Comparison of ENCODE assay signal across 16 cellular contexts in genomic region chr9:19113964-19114679, GRCh38. TPM values are rescaled to one million over a fixed set of nuclear protein-coding genes. Genes with fewer than 3 reads are reported as not detected.
DNase-seq lines count a peak whose midpoint lies in the region; ATAC-seq, FAIRE-seq and TF ChIP-seq lines count a peak whose summit lies in the region.
"Had no signal": no experiment of that assay in that cellular context is flagged by ENCODE, and none has a peak within 500 bp of the region (broad histone marks: within the 10 kb centered on the region; RNA-seq: fewer than 3 reads in every experiment).

No MANE protein-coding gene starts in this region.

- CTCF ChIA-PET in K562 (lab: Yijun Ruan, JAX; ENCODE audit: low intra/inter-chr PET ratio): no interaction called here
- CTCF ChIA-PET in activated CD8-positive, alpha-beta T cell treated with anti-CD3 and anti-CD28 coated beads for 36 hours (lab: Charles Lee): interaction anchor here (1.1 to 2.1 kb wide), 2 partner anchors 12 to 343 kb away, joined by 3 to 6 read pairs; no protein-coding TSS in a partner anchor

- BruUV-seq in K562 (replicated peaks; lab: Mats Ljungman, UMichigan): no TSS peak

- no peaks in the 10 kb centered on the region for H3K27me3 Mint-ChIP-seq in activated CD8-positive, alpha-beta T cell treated with anti-CD3 and anti-CD28 coated beads for 36 hours
- H3K27me3 Mint-ChIP-seq: stimulated activated memory B cell treated with anti-CD40 and anti-IgM and Interleukin-4, amounts not matched to agents 10 μg/mL and 1 μg/mL and 100 μg/mL, for 72 hours had no signal

- H3K9me3 ChIP-seq in HUES48 (ENCODE audit: control insufficient read depth, insufficient read depth, low read length) (no peaks in the 10 kb centered on the region), K562 (replicated peaks; ENCODE audit: control insufficient read depth, insufficient read depth, low read depth, low read length) (no peaks in the 10 kb centered on the region), mesodermal cell (ENCODE audit: control insufficient read depth, low read length) (no peaks in the 10 kb centered on the region)
- H3K9me3 ChIP-seq: upper lobe of left lung had no signal

- in situ Hi-C loops in K562 (cut with MboI): no loop called here

- peaks cover 31% of the 10 kb centered on the region for H3K36me3 Mint-ChIP-seq in activated CD8-positive, alpha-beta T cell treated with anti-CD3 and anti-CD28 coated beads for 36 hours (ENCODE audit: low read depth)

- H3K27ac Mint-ChIP-seq in activated CD8-positive, alpha-beta T cell treated with anti-CD3 and anti-CD28 coated beads for 36 hours: no peak overlapping the region
- H3K27ac Mint-ChIP-seq: stimulated activated memory B cell treated with anti-CD40 and anti-IgM and Interleukin-4, amounts not matched to agents 10 μg/mL and 1 μg/mL and 100 μg/mL, for 72 hours had no signal

- no peak for TF ChIP-seq EP300 in K562 (IDR thresholded peaks at IDR 0.05; ENCODE audit: low read length)

- POLR2A ChIA-PET in K562 (lab: Yijun Ruan, JAX): interaction anchor here (0.6 to 1.6 kb wide), 4 partner anchors 8 to 147 kb away, joined by 3 to 7 read pairs (median 4); no protein-coding TSS in a partner anchor
- POLR2A ChIA-PET in activated CD8-positive, alpha-beta T cell treated with anti-CD3 and anti-CD28 coated beads for 36 hours (lab: Charles Lee): interaction anchor here (0.7 kb wide), 1 partner anchor 9 kb away, joined by 3 read pairs; no protein-coding TSS in a partner anchor

- intact Hi-C loops in K562 (cut with micrococcal nuclease): no loop called here
- intact Hi-C loops in activated CD8-positive, alpha-beta T cell treated with anti-CD3 and anti-CD28 coated beads for 36 hours (cut with micrococcal nuclease): no loop called here

- peak in 1 of 4 experiments; percentile 29 for DNase-seq in K562 (ENCODE audit: extremely low read depth in 1 of 4, low spot score in 3 of 4)
- no peak for DNase-seq in NCI-H1092 (lab: John Stamatoyannopoulos, UW)
- no peak for DNase-seq in activated CD8-positive, alpha-beta T cell treated with anti-CD3 and anti-CD28 coated beads for 36 hours
- DNase-seq: activated gamma-delta T cell, NCI-H2029 treated with DMSO at 0.1 percent for 48 hours, NCI-H69, occipital lobe, upper lobe of left lung had no signal

- TF ChIP-seq RAD21 in K562 (CRISPR knock-in tag; conservative IDR thresholded peaks at IDR 0.05 in 1 of 2, IDR thresholded peaks at IDR 0.05 in 1 of 2): no peak

- H3K9me1 ChIP-seq in K562 (ENCODE audit: control insufficient read depth, insufficient read depth, low read length): no peaks in the 10 kb centered on the region

- WGBS in K562 (ENCODE audit: insufficient coverage, low coverage, missing lambda C conversion rate): 43% methylated on average over 12 of the region's 12 CpGs
- 81 to 85% methylated on average over 6 of the region's 12 CpGs for WGBS in mesodermal cell (ENCODE audit: insufficient coverage in 2 of 2), 2 experiments

- H3K27me3 ChIP-seq in ACC112 (ENCODE audit: insufficient read depth, low read length): no peaks in the 10 kb centered on the region
- no peaks in the 10 kb centered on the region for H3K27me3 ChIP-seq in HUES48 (ENCODE audit: control insufficient read depth, insufficient read depth, low read length)
- no peaks in the 10 kb centered on the region for H3K27me3 ChIP-seq in K562 (ENCODE audit: control insufficient read depth in 2 of 2, insufficient read depth in 2 of 2, low read length in 2 of 2)
- H3K27me3 ChIP-seq: upper lobe of left lung had no signal

- H3K4me2 ChIP-seq in K562 (ENCODE audit: insufficient read depth, low read length): no peak overlapping the region
- H3K4me2 ChIP-seq: smooth muscle cell had no signal

- peaks cover 49% of the 10 kb centered on the region for H3K4me1 ChIP-seq in ACC112 (ENCODE audit: control insufficient read depth, insufficient read depth, low read length, unreplicated experiment)
- H3K4me1 ChIP-seq in HUES48 (ENCODE audit: control insufficient read depth, insufficient read depth, low read length): 0 out of 2 replicates have a peak, but pooled peaks cover 3% of the 10 kb centered on the region
- peaks cover 4 to 6% of the 10 kb centered on the region in 2 experiments; a peak in 2 of 5 replicates for H3K4me1 ChIP-seq in K562 (replicated peaks in 1 of 2; ENCODE audit: control insufficient read depth in 2 of 2, insufficient read depth in 2 of 2, low read length in 2 of 2)
- H3K4me1 ChIP-seq in mesodermal cell (ENCODE audit: control insufficient read depth, insufficient read depth, low read length, poor library complexity, severe bottlenecking): peaks cover 14% of the 10 kb centered on the region

- no peak for TF ChIP-seq CTCF in K562 (IDR thresholded peaks at IDR 0.05 in 2 of 3, conservative IDR thresholded peaks at IDR 0.05 in 1 of 3; ENCODE audit: insufficient read depth in 2 of 3, low read depth in 1 of 3, low read length in 3 of 3)
- no peak for TF ChIP-seq CTCF in activated CD8-positive, alpha-beta T cell treated with anti-CD3 and anti-CD28 coated beads for 36 hours (IDR thresholded peaks at IDR 0.05)

- peaks cover under 1% of the 10 kb centered on the region for H3K4me1 Mint-ChIP-seq in activated CD8-positive, alpha-beta T cell treated with anti-CD3 and anti-CD28 coated beads for 36 hours (ENCODE audit: low read depth)
- H3K4me1 Mint-ChIP-seq: stimulated activated memory B cell treated with anti-CD40 and anti-IgM and Interleukin-4, amounts not matched to agents 10 μg/mL and 1 μg/mL and 100 μg/mL, for 72 hours had no signal

- H3K36me3 ChIP-seq in ACC112 (ENCODE audit: insufficient read depth, low read length): peaks cover 32% of the 10 kb centered on the region
- H3K36me3 ChIP-seq in HUES48 (ENCODE audit: control insufficient read depth, insufficient read depth, low read length): peaks cover 44% of the 10 kb centered on the region
- H3K36me3 ChIP-seq in K562 (ENCODE audit: control insufficient read depth, insufficient read depth, low read length): peaks cover 41% of the 10 kb centered on the region
- peaks cover 38% of the 10 kb centered on the region for H3K36me3 ChIP-seq in mesodermal cell (ENCODE audit: control insufficient read depth, insufficient read depth, low read length)

- H2AFZ ChIP-seq in ACC112 (ENCODE audit: low read length, unreplicated experiment) (no peak overlapping the region), K562 (ENCODE audit: low read depth, low read length) (no peak overlapping the region)

- no peak for TF ChIP-seq POLR2A in K562 (conservative IDR thresholded peaks at IDR 0.05)

- peaks cover 4% of the 10 kb centered on the region for H3K79me2 ChIP-seq in ACC112 (ENCODE audit: control insufficient read depth, insufficient read depth, low read length, unreplicated experiment)
- H3K79me2 ChIP-seq in K562 (ENCODE audit: control insufficient read depth, insufficient read depth, low read length): no peaks in the 10 kb centered on the region

- H4K20me1 ChIP-seq in K562 (replicated peaks; ENCODE audit: control insufficient read depth, insufficient read depth, low read length): no peaks in the 10 kb centered on the region

- no peak overlapping the region for H3K4me3 ChIP-seq in ACC112 (ENCODE audit: low read depth, low read length)
- H3K4me3 ChIP-seq in HUES48 (ENCODE audit: low read depth, low read length): no peak overlapping the region
- H3K4me3 ChIP-seq in K562: no peak overlapping the region
- H3K4me3 ChIP-seq in mesodermal cell (ENCODE audit: extremely low read depth, insufficient read depth, low read length, poor library complexity, severe bottlenecking): no peak overlapping the region
- H3K4me3 ChIP-seq: smooth muscle cell, upper lobe of left lung had no signal

- ATAC-seq in K562 (peak; percentile 57), GM21786 (IDR thresholded peaks at IDR 0.05; ENCODE audit: unreplicated experiment) (no peak), GM21576 (IDR thresholded peaks at IDR 0.05; ENCODE audit: unreplicated experiment) (no peak)
- ATAC-seq in activated CD8-positive, alpha-beta T cell treated with anti-CD3 and anti-CD28 coated beads for 36 hours: no peak
- ATAC-seq: stimulated activated memory B cell treated with anti-CD40 and anti-IgM and Interleukin-4, amounts not matched to agents 10 μg/mL and 1 μg/mL and 100 μg/mL, for 72 hours had no signal

- peak; percentile 77 for FAIRE-seq in K562 (lab: Jason Lieb, UNC)
- FAIRE-seq: islet of Langerhans had no signal

- peak overlapping the region; percentile 54 for H3K27ac ChIP-seq in ACC112 (ENCODE audit: low read depth, low read length)
- peak overlapping the region; percentile 22 for H3K27ac ChIP-seq in HUES48 (ENCODE audit: low read depth, low read length)
- H3K27ac ChIP-seq in K562 (ENCODE audit: extremely low read depth, low read depth, low read length): peak overlapping the region; percentile 20; the same call in 2 of the 3 replicates
- peak overlapping the region; percentile 59 for H3K27ac ChIP-seq in mesodermal cell (ENCODE audit: low read depth, low read length, severe bottlenecking)
- H3K27ac ChIP-seq: upper lobe of left lung had no signal

- H3K9me3 Mint-ChIP-seq in activated CD8-positive, alpha-beta T cell treated with anti-CD3 and anti-CD28 coated beads for 36 hours: no peaks in the 10 kb centered on the region
- H3K9me3 Mint-ChIP-seq: stimulated activated memory B cell treated with anti-CD40 and anti-IgM and Interleukin-4, amounts not matched to agents 10 μg/mL and 1 μg/mL and 100 μg/mL, for 72 hours had no signal

- H3K9ac ChIP-seq in HUES48 (ENCODE audit: low read depth, low read length) (no peak overlapping the region), K562 (ENCODE audit: insufficient read depth in 1 of 2, low read depth in 2 of 2, low read length in 2 of 2) (no peak overlapping the region; a peak in 1 of 4 replicates)

- no peak overlapping the region for H3K4me3 Mint-ChIP-seq in activated CD8-positive, alpha-beta T cell treated with anti-CD3 and anti-CD28 coated beads for 36 hours
- H3K4me3 Mint-ChIP-seq: stimulated activated memory B cell treated with anti-CD40 and anti-IgM and Interleukin-4, amounts not matched to agents 10 μg/mL and 1 μg/mL and 100 μg/mL, for 72 hours had no signal

RNA-seq across cellular contexts. Expression of gene HAUS6, which starts 11.4 kb away (rescaled TPM):
- total RNA-seq in K562 (2011; cell fraction: chromatin; rRNA removed; ENCODE audit: low replicate concordance): 9.3 and 32.6 TPM in 2 replicates
- 9.8 and 12.0 TPM in 2 replicates for total RNA-seq in K562 (2011; cell fraction: nucleolus; rRNA removed)
- total RNA-seq in K562 (2011; cell fraction: nucleoplasm; rRNA removed): 16.6 and 25.2 TPM in 2 replicates
- total RNA-seq in K562 (2014; rRNA removed) (16.1 and 17.6 TPM in 2 replicates), K562 (2014; rRNA removed; fragmentation: Illumina TruSeq; extraction: Trizol) (31.7 and 40.5 TPM in 2 replicates), K562 (2015; rRNA removed; fragmentation: Illumina TruSeq; extraction: Trizol) (27.2 and 30.2 TPM in 2 replicates), K562 (2021) (22.5 and 23.1 TPM in 2 replicates)
- polyA plus RNA-seq in K562 (2011; rRNA removed) (19.6 and 29.7 TPM in 2 replicates), K562 (2014; fragmentation: Illumina TruSeq; extraction: Trizol) (21.7 and 23.9 TPM in 2 replicates), K562 (2014; fragmentation: Nextera tagmentation; extraction: Ambion mirVana) (10 to 100 TPM; 10.2 to 17.6 TPM), K562 (2014; rRNA removed) (15.9 and 17.2 TPM in 2 replicates)
- 5.5 and 7.6 TPM in 2 replicates for polyA plus RNA-seq in K562 (2011; cell fraction: cytosol; rRNA removed)
- polyA plus RNA-seq in K562 (2011; cell fraction: nucleus; rRNA removed): 10.6 and 13.1 TPM in 2 replicates
- 12.4 and 12.6 TPM in 2 replicates for polyA plus RNA-seq in K562 (2012)
- polyA minus RNA-seq in K562 (2011; rRNA and poly(A)+ RNA removed): 34.3 and 35.6 TPM in 2 replicates
- 10.6 and 16.1 TPM in 2 replicates for polyA minus RNA-seq in K562 (2011; cell fraction: cytosol; rRNA and poly(A)+ RNA removed)
- 11.8 and 16.2 TPM in 2 replicates for polyA minus RNA-seq in K562 (2011; cell fraction: nucleus; rRNA and poly(A)+ RNA removed)
- 24.3 TPM for polyA plus RNA-seq in mesodermal cell (2013, experiment 1 of 2)
- 25.6 TPM for polyA plus RNA-seq in mesodermal cell (2013, experiment 2 of 2)
- 10 to 100 TPM; 30.8 to 35.8 TPM for total RNA-seq in activated CD8-positive, alpha-beta T cell treated with anti-CD3 and anti-CD28 coated beads for 36 hours

RNA-seq across cellular contexts. Expression of gene PLIN2, which starts 13.2 kb away (rescaled TPM):
- 37.8 and 44.9 TPM in 2 replicates for total RNA-seq in K562 (2011; cell fraction: chromatin; rRNA removed; ENCODE audit: low replicate concordance)
- total RNA-seq in K562 (2011; cell fraction: nucleolus; rRNA removed): 39.6 and 44.5 TPM in 2 replicates
- total RNA-seq in K562 (2011; cell fraction: nucleoplasm; rRNA removed): 42.6 and 48.0 TPM in 2 replicates
- total RNA-seq in K562 (2014; rRNA removed) (29.1 and 34.2 TPM in 2 replicates), K562 (2014; rRNA removed; fragmentation: Illumina TruSeq; extraction: Trizol) (42.6 and 43.6 TPM in 2 replicates), K562 (2015; rRNA removed; fragmentation: Illumina TruSeq; extraction: Trizol) (38.2 and 41.0 TPM in 2 replicates), K562 (2021) (35.4 and 36.4 TPM in 2 replicates)
- polyA plus RNA-seq in K562 (2011; rRNA removed) (48.7 and 95.5 TPM in 2 replicates), K562 (2014; fragmentation: Illumina TruSeq; extraction: Trizol) (46.4 and 47.4 TPM in 2 replicates), K562 (2014; fragmentation: Nextera tagmentation; extraction: Ambion mirVana) (10 to 100 TPM; 63.7 to 68.6 TPM), K562 (2014; rRNA removed) (32.2 and 33.8 TPM in 2 replicates)
- polyA plus RNA-seq in K562 (2011; cell fraction: cytosol; rRNA removed): 58.3 and 118 TPM in 2 replicates
- polyA plus RNA-seq in K562 (2011; cell fraction: nucleus; rRNA removed): 33.5 and 44.6 TPM in 2 replicates
- 41.1 and 52.0 TPM in 2 replicates for polyA plus RNA-seq in K562 (2012)
- polyA minus RNA-seq in K562 (2011; rRNA and poly(A)+ RNA removed): 90.1 and 183 TPM in 2 replicates
- 26.7 and 55.8 TPM in 2 replicates for polyA minus RNA-seq in K562 (2011; cell fraction: cytosol; rRNA and poly(A)+ RNA removed)
- polyA minus RNA-seq in K562 (2011; cell fraction: nucleus; rRNA and poly(A)+ RNA removed): 19.7 and 23.4 TPM in 2 replicates
- 106 TPM for polyA plus RNA-seq in mesodermal cell (2013, experiment 1 of 2)
- 110 TPM for polyA plus RNA-seq in mesodermal cell (2013, experiment 2 of 2)
- 100 to 1,000 TPM; 126 TPM for total RNA-seq in activated CD8-positive, alpha-beta T cell treated with anti-CD3 and anti-CD28 coated beads for 36 hours
